ENCODE assay signal across 1 cellular context in the genomic region with DNA sequence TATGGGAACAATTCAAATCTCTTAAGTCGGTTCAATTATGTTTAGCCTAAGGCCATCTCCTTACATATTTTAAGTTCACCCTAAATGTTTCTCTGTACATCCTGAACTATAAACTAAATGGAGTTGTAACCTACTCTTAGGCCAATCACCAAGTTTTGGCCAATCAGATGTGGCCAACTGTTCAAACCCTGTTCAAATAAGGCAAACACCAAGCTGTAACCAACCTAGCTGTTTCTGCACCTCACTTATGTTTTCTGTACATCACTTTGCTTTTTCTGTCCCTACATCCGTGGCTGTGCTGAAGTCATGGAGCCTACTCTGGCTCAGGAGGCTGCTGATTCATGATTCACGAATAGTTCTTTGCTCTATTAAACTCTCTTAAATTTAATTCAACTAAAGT.
TF ChIP-seq lines count a peak whose summit lies in the region.

No MANE protein-coding gene starts in this region.

TF ChIP-seq in GM23338, 12 proteins besides CTCF, POLR2A, EP300 and RAD21 (continued from another document):
- TF ChIP-seq ZNF462 (CRISPR knock-in tag; IDR thresholded peaks at IDR 0.05) (no peak), POLR2AphosphoS5 (IDR thresholded peaks at IDR 0.05; ENCODE audit: low read depth) (no peak), EZH2 (IDR thresholded peaks at IDR 0.05; ENCODE audit: low read depth, unreplicated experiment) (no peak), ZNF331 (CRISPR knock-in tag; IDR thresholded peaks at IDR 0.05; ENCODE audit: low read depth) (no peak), NANOG (IDR thresholded peaks at IDR 0.05; ENCODE audit: borderline replicate concordance) (no peak), JUNB (IDR thresholded peaks at IDR 0.05; ENCODE audit: unreplicated experiment) (no peak), CREB1 (CRISPR knock-in tag; IDR thresholded peaks at IDR 0.05; ENCODE audit: low read depth) (no peak), EZH2phosphoT487 (IDR thresholded peaks at IDR 0.05; ENCODE audit: unreplicated experiment) (no peak)
- TF ChIP-seq, protein P1, sequence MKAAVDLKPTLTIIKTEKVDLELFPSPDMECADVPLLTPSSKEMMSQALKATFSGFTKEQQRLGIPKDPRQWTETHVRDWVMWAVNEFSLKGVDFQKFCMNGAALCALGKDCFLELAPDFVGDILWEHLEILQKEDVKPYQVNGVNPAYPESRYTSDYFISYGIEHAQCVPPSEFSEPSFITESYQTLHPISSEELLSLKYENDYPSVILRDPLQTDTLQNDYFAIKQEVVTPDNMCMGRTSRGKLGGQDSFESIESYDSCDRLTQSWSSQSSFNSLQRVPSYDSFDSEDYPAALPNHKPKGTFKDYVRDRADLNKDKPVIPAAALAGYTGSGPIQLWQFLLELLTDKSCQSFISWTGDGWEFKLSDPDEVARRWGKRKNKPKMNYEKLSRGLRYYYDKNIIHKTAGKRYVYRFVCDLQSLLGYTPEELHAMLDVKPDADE (IDR thresholded peaks at IDR 0.05) = no peak
